ENCODE assay signal across 2 cellular contexts in the genomic region with DNA sequence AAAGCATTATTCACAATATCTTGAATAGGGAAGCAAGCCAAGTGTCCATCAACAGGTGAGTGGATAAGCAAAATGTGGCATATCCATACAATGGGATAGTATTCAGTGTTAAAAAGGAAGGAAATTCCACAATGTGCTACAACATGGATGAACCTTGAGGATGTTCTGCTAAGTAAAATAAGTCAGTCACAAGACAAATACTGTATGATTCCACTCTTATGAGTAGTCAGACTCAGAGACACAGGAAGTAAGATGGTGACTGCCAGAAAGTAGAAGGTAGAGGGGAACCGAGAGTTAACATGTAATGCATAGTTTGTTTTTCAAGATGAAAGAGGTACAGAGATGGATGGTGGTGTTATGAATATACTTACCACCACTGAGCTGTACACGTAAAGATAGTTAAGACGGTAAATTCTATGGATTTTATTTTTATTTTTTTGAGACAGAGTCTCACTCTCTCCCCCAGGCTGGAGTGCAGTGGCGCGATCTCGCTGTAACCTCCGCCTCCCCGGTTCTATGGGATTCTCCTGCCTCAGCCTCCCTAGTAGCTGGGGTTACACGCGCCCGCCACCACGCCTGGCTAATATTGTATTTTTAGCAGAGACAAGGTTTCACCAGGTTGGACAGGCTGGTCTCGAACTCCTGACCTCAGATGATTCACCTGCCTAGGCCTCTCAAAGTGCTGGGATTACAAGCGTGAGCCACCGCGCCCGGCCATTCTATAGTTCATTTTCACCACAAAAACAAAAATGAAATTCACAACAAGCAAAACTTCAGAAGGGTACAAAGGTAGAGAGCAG.
TF ChIP-seq lines count a peak whose summit lies in the region.

No MANE protein-coding gene starts in this region.

TF ChIP-seq in HEK293, 187 proteins besides CTCF, POLR2A, EP300 and RAD21 (continued from another document):
- 0 out of 2 replicates have a peak, but pooled peaks have one; percentile 23 for TF ChIP-seq ZNF501 (tag by site-specific recombination; IDR thresholded peaks at IDR 0.05)
- TF ChIP-seq SP2 (tag by site-specific recombination; IDR thresholded peaks at IDR 0.05): peak; percentile 35
- peak; percentile 73 for TF ChIP-seq SCRT1 (tag by site-specific recombination; IDR thresholded peaks at IDR 0.05; ENCODE audit: borderline replicate concordance)
- TF ChIP-seq SCRT2 (tag by site-specific recombination; IDR thresholded peaks at IDR 0.05): peak; percentile 96
- no peak for TF ChIP-seq ZNF776 (tag by site-specific recombination; IDR thresholded peaks at IDR 0.05; ENCODE audit: borderline replicate concordance)
- no peak for TF ChIP-seq ZNF837 (tag by site-specific recombination; IDR thresholded peaks at IDR 0.05)
- no peak for TF ChIP-seq ZNF239 (tag by site-specific recombination; IDR thresholded peaks at IDR 0.05)
- TF ChIP-seq SP7 (tag by site-specific recombination; IDR thresholded peaks at IDR 0.05): peak; percentile 34; the same call in 1 of the 2 replicates
- TF ChIP-seq SP3 (tag by site-specific recombination; IDR thresholded peaks at IDR 0.05): peak; percentile 60; the same call in 1 of the 2 replicates
- TF ChIP-seq, protein P1, sequence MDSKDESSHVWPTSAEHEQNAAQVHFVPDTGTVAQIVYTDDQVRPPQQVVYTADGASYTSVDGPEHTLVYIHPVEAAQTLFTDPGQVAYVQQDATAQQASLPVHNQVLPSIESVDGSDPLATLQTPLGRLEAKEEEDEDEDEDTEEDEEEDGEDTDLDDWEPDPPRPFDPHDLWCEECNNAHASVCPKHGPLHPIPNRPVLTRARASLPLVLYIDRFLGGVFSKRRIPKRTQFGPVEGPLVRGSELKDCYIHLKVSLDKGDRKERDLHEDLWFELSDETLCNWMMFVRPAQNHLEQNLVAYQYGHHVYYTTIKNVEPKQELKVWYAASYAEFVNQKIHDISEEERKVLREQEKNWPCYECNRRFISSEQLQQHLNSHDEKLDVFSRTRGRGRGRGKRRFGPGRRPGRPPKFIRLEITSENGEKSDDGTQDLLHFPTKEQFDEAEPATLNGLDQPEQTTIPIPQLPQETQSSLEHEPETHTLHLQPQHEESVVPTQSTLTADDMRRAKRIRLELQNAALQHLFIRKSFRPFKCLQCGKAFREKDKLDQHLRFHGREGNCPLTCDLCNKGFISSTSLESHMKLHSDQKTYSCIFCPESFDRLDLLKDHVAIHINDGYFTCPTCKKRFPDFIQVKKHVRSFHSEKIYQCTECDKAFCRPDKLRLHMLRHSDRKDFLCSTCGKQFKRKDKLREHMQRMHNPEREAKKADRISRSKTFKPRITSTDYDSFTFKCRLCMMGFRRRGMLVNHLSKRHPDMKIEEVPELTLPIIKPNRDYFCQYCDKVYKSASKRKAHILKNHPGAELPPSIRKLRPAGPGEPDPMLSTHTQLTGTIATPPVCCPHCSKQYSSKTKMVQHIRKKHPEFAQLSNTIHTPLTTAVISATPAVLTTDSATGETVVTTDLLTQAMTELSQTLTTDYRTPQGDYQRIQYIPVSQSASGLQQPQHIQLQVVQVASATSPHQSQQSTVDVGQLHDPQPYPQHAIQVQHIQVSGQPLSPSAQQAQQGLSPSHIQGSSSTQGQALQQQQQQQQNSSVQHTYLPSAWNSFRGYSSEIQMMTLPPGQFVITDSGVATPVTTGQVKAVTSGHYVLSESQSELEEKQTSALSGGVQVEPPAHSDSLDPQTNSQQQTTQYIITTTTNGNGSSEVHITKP (tag by site-specific recombination; IDR thresholded peaks at IDR 0.05): peak; percentile 100
- peak; percentile 19; the same call in 1 of the 2 replicates for TF ChIP-seq MYNN (tag by site-specific recombination; IDR thresholded peaks at IDR 0.05; ENCODE audit: borderline replicate concordance)

TF ChIP-seq in WTC11, 78 proteins besides CTCF, POLR2A, EP300 and RAD21 (continued from another document):
- TF ChIP-seq, protein P2, sequence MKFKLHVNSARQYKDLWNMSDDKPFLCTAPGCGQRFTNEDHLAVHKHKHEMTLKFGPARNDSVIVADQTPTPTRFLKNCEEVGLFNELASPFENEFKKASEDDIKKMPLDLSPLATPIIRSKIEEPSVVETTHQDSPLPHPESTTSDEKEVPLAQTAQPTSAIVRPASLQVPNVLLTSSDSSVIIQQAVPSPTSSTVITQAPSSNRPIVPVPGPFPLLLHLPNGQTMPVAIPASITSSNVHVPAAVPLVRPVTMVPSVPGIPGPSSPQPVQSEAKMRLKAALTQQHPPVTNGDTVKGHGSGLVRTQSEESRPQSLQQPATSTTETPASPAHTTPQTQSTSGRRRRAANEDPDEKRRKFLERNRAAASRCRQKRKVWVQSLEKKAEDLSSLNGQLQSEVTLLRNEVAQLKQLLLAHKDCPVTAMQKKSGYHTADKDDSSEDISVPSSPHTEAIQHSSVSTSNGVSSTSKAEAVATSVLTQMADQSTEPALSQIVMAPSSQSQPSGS (CRISPR knock-in tag; IDR thresholded peaks at IDR 0.05; ENCODE audit: borderline replicate concordance, low read depth): no peak
- no peak for TF ChIP-seq CREM (CRISPR knock-in tag; IDR thresholded peaks at IDR 0.05)
- TF ChIP-seq SP1 (CRISPR knock-in tag; conservative IDR thresholded peaks at IDR 0.05): no peak
